ENCODE assay signal across 15 cellular contexts in genomic region chr10:22245567-22245966, GRCh38. TPM values are rescaled to one million over a fixed set of nuclear protein-coding genes. Genes with fewer than 3 reads are reported as not detected.
DNase-seq lines count a peak whose midpoint lies in the region; ATAC-seq and TF ChIP-seq lines count a peak whose summit lies in the region.
"Had no signal": no experiment of that assay in that cellular context is flagged by ENCODE, and none has a peak within 500 bp of the region (broad histone marks: within the 10 kb centered on the region; RNA-seq: fewer than 3 reads in every experiment).

No MANE protein-coding gene starts in this region.

- no peak for ATAC-seq in T-helper 17 cell
- ATAC-seq in GM21737 (IDR thresholded peaks at IDR 0.05; ENCODE audit: unreplicated experiment): no peak
- ATAC-seq in HG02759 (IDR thresholded peaks at IDR 0.05; ENCODE audit: unreplicated experiment): no peak
- ATAC-seq: gastrocnemius medialis; natural killer cell treated with Interleukin-12 subunit alpha and Interleukin-12 subunit beta and Interleukin-15 and Interleukin-18, amount 100 ng/mL, for 72 hours had no signal

- H3K4me3 ChIP-seq in fibroblast of villous mesenchyme (ENCODE audit: low read depth, low read length): no peak overlapping the region
- no peak overlapping the region for H3K4me3 ChIP-seq in lower leg skin (ENCODE audit: low read depth, poor library complexity, severe bottlenecking)
- H3K4me3 ChIP-seq: gastrocnemius medialis had no signal

- in situ Hi-C loops in ACHN (cut with HindIII; ENCODE audit: low pct_ligation_motif_present, low pct_unique_long_range_greater_than_20kb, low sequenced_read_pairs): no loop called here

- intact Hi-C loops in lower leg skin (cut with DNase I; ENCODE audit: low total_unique reads): no loop called here

- no peak for TF ChIP-seq CTCF in fibroblast of villous mesenchyme (IDR thresholded peaks at IDR 0.05; ENCODE audit: insufficient read depth, low read depth, low read length)
- TF ChIP-seq CTCF in lower leg skin (IDR thresholded peaks at IDR 0.05): no peak

- no peaks in the 10 kb centered on the region for H3K36me3 Mint-ChIP-seq in T-helper 17 cell (ENCODE audit: low read depth)
- H3K36me3 Mint-ChIP-seq: natural killer cell treated with Interleukin-12 subunit alpha and Interleukin-12 subunit beta and Interleukin-15 and Interleukin-18, amount 100 ng/mL, for 72 hours had no signal

- no peak for TF ChIP-seq POLR2A in lower leg skin (IDR thresholded peaks at IDR 0.05)

- H3K27me3 Mint-ChIP-seq in T-helper 17 cell: no peaks in the 10 kb centered on the region

- no peaks in the 10 kb centered on the region for H3K9me3 ChIP-seq in T-helper 17 cell (ENCODE audit: control insufficient read depth, low read length, poor library complexity, severe bottlenecking)
- H3K9me3 ChIP-seq: gastrocnemius medialis had no signal

- H3K4me3 Mint-ChIP-seq in T-helper 17 cell: no peak overlapping the region
- H3K4me3 Mint-ChIP-seq: CD14-positive monocyte; natural killer cell treated with Interleukin-12 subunit alpha and Interleukin-12 subunit beta and Interleukin-15 and Interleukin-18, amount 100 ng/mL, for 72 hours had no signal

- H3K27ac Mint-ChIP-seq in T-helper 17 cell: peak overlapping the region; percentile 0

- peak; percentile 33 for DNase-seq in ACHN
- DNase-seq in ELR (ENCODE audit: low read depth): peak; percentile 73
- no peak for DNase-seq in T-helper 17 cell
- peak; percentile 19 for DNase-seq in fibroblast of villous mesenchyme (ENCODE audit: low read depth)
- DNase-seq in NCI-H2107 treated with DMSO at 0.1 percent for 48 hours (lab: John Stamatoyannopoulos, UW; ENCODE audit: unreplicated experiment): no peak
- DNase-seq in lower leg skin (ENCODE audit: low spot score in 2 of 2): no peak
- DNase-seq: cortex of kidney, gastrocnemius medialis, left cardiac atrium, NCI-H187 treated with DMSO at 0.1 percent for 48 hours had no signal

- peaks cover 11% of the 10 kb centered on the region for H3K4me1 Mint-ChIP-seq in T-helper 17 cell

- 70 to 74% methylated on average over 2 of the region's 2 CpGs for WGBS in lower leg skin, 2 donors

RNA-seq across cellular contexts. Expression of gene EBLN1, which starts 27.8 kb away (rescaled TPM):
- total RNA-seq in T-helper 17 cell (not detected), fibroblast of villous mesenchyme (not detected in 2 replicates), lower leg skin (not detected)
- total RNA-seq: gastrocnemius medialis; left cardiac atrium; natural killer cell treated with Interleukin-12 subunit alpha and Interleukin-12 subunit beta and Interleukin-15 and Interleukin-18, amount 100 ng/mL, for 72 hours; temporal lobe had no signal

Comparison
In these comparisons a context has a peak if more than half of its experiments do, and no peak if none do; other contexts are left out.
1. DNase-seq: peak in ACHN (single experiment), ELR (single experiment) and fibroblast of villous mesenchyme (single experiment); none in T-helper 17 cell (0 of 3), NCI-H2107 treated with DMSO at 0.1 percent for 48 hours (single experiment) and lower leg skin (0 of 2).